ENCODE assay signal across 28 cellular contexts in genomic region chr22:48857202-48857805, GRCh38.
"Had no signal": no experiment of that assay in that cellular context is flagged by ENCODE, and none has a peak within 500 bp of the region (broad histone marks: within the 10 kb centered on the region; RNA-seq: fewer than 3 reads in every experiment).

No MANE protein-coding gene starts in this region.

- H3K4me1 ChIP-seq: esophagus squamous epithelium, pancreas, prostate gland, stomach, thyroid gland had no signal

- H3K4me3 ChIP-seq: esophagus squamous epithelium, pancreas, prostate gland, stomach, thyroid gland had no signal

- H3K27ac ChIP-seq: epithelial cell of prostate, esophagus squamous epithelium, pancreas, prostate gland, stomach, thyroid gland had no signal

- H3K36me3 ChIP-seq: esophagus squamous epithelium, pancreas, prostate gland, stomach, thyroid gland had no signal

- H3K9me3 ChIP-seq: esophagus squamous epithelium, pancreas, prostate gland, stomach, thyroid gland had no signal

- ATAC-seq: activated CD4-positive, alpha-beta T cell treated with anti-CD3 and anti-CD28 coated beads for 36 hours; activated naive CD4-positive, alpha-beta T cell treated with anti-CD3 and anti-CD28 coated beads, Interleukin-2, amount 50 U/mL, for 72 hours; activated T-cell treated with anti-CD3 and anti-CD28 coated beads, Interleukin-2, amount 50 U/mL, for 4 hours; activated T-helper 17 cell treated with anti-CD3 and anti-CD28 coated beads, Interleukin-2, amount 50 U/mL, for 72 hours; left cardiac atrium; pancreas; sciatic nerve; stimulated activated naive B cell treated with anti-CD40 and anti-IgM and Interleukin-4, amounts not matched to agents 10 μg/mL and 1 μg/mL and 100 μg/mL, for 72 hours; WTC11 had no signal

- DNase-seq: activated CD4-positive, alpha-beta T cell treated with anti-CD3 and anti-CD28 coated beads for 36 hours; activated CD4-positive, alpha-beta T cell treated with anti-CD3 and anti-CD28 coated beads, Interleukin-2, amount 50 U/mL, for 4 hours; activated naive CD4-positive, alpha-beta T cell; activated T-cell treated with anti-CD3 and anti-CD28 coated beads, Interleukin-2, amount 50 U/mL, for 4 hours; anterior cingulate cortex; effector CD8-positive, alpha-beta T cell; esophagus squamous epithelium; foreskin melanocyte; left cardiac atrium; mammary epithelial cell; naive B cell; nephron progenitor cell; retina; small intestine; stimulated activated CD4-positive, alpha-beta T cell treated with anti-CD3 and anti-CD28 coated beads, Interleukin-1b, Interleukin-23, amount 100 ng/mL, for 48 hours; stimulated activated CD4-positive, alpha-beta T cell treated with anti-CD3 and anti-CD28 coated beads, Interleukin-4, amount 100 ng/mL, for 4 hours; stimulated activated CD8-positive, alpha-beta memory T cell treated with anti-CD3 and anti-CD28 coated beads, Interleukin-4, amount 100 ng/mL, for 48 hours; stimulated activated naive B cell treated with anti-CD40 and anti-IgM and Interleukin-4, amounts not matched to agents 10 μg/mL and 1 μg/mL and 100 μg/mL, for 72 hours; stomach; T-helper 2 cell; thyroid gland had no signal

- H3K27me3 ChIP-seq: esophagus squamous epithelium, pancreas, thyroid gland had no signal
